In genomic region chr2:179963626-179964025, GRCh38 we compare ENCODE assay signal across 15 cellular contexts. TPM values are rescaled to one million over a fixed set of nuclear protein-coding genes. Genes with fewer than 3 reads are reported as not detected.
DNase-seq lines count a peak whose midpoint lies in the region; TF ChIP-seq lines count a peak whose summit lies in the region.
"Had no signal": no experiment of that assay in that cellular context is flagged by ENCODE, and none has a peak within 500 bp of the region (broad histone marks: within the 10 kb centered on the region; RNA-seq: fewer than 3 reads in every experiment).

No MANE protein-coding gene starts in this region.

- no peaks in the 10 kb centered on the region for H3K9me3 Mint-ChIP-seq in activated T-helper 1 cell treated with anti-CD3 and anti-CD28 coated beads, Interleukin-12 subunit alpha, Interleukin-12 subunit beta, Interleukin-2, Interleukin-4 antibody, amounts not matched to agents 30 ng/mL and 10 ng/mL and 1 ng/mL, durations not matched to agents 14 hours and 24 hours and 36 hours
- H3K9me3 Mint-ChIP-seq: brain; CD4-positive, CD25-positive, alpha-beta regulatory T cell; naive B cell had no signal

- no peak overlapping the region for H3K4me3 ChIP-seq in fibroblast of pulmonary artery (replicated peaks; ENCODE audit: low read depth, low read length)

- peak overlapping the region; percentile 10 for H3K27ac Mint-ChIP-seq in activated T-helper 1 cell treated with anti-CD3 and anti-CD28 coated beads, Interleukin-12 subunit alpha, Interleukin-12 subunit beta, Interleukin-2, Interleukin-4 antibody, amounts not matched to agents 30 ng/mL and 10 ng/mL and 1 ng/mL, durations not matched to agents 14 hours and 24 hours and 36 hours
- H3K27ac Mint-ChIP-seq: CD4-positive, CD25-positive, alpha-beta regulatory T cell; naive B cell had no signal

- intact Hi-C loops in activated T-helper 1 cell treated with anti-CD3 and anti-CD28 coated beads, Interleukin-12 subunit alpha, Interleukin-12 subunit beta, Interleukin-2, Interleukin-4 antibody, amounts not matched to agents 30 ng/mL and 10 ng/mL and 1 ng/mL, durations not matched to agents 14 hours and 24 hours and 36 hours (cut with micrococcal nuclease): loop anchor here (5.0 kb wide), 1 partner anchor 44 kb away; the partner anchor contains the start of gene CWC22

- peaks cover 5% of the 10 kb centered on the region for H3K4me1 Mint-ChIP-seq in activated T-helper 1 cell treated with anti-CD3 and anti-CD28 coated beads, Interleukin-12 subunit alpha, Interleukin-12 subunit beta, Interleukin-2, Interleukin-4 antibody, amounts not matched to agents 30 ng/mL and 10 ng/mL and 1 ng/mL, durations not matched to agents 14 hours and 24 hours and 36 hours (ENCODE audit: low read depth)
- H3K4me1 Mint-ChIP-seq: brain, naive B cell had no signal

- no peaks in the 10 kb centered on the region for H3K27me3 Mint-ChIP-seq in activated T-helper 1 cell treated with anti-CD3 and anti-CD28 coated beads, Interleukin-12 subunit alpha, Interleukin-12 subunit beta, Interleukin-2, Interleukin-4 antibody, amounts not matched to agents 30 ng/mL and 10 ng/mL and 1 ng/mL, durations not matched to agents 14 hours and 24 hours and 36 hours (ENCODE audit: insufficient read depth)
- H3K27me3 Mint-ChIP-seq: brain; CD4-positive, CD25-positive, alpha-beta regulatory T cell; naive B cell had no signal

- TF ChIP-seq CTCF in fibroblast of pulmonary artery (IDR thresholded peaks at IDR 0.05; ENCODE audit: low read length, missing control alignments): no peak

- DNase-seq in A172 (ENCODE audit: low spot score): peak; percentile 21
- peak; percentile 66 for DNase-seq in ELR (ENCODE audit: low read depth)
- DNase-seq in activated T-helper 1 cell treated with anti-CD3 and anti-CD28 coated beads, Interleukin-12 subunit alpha, Interleukin-12 subunit beta, Interleukin-2, Interleukin-4 antibody, amounts not matched to agents 30 ng/mL and 10 ng/mL and 1 ng/mL, durations not matched to agents 14 hours and 24 hours and 36 hours (ENCODE audit: low spot score): no peak
- peak; percentile 73 for DNase-seq in fibroblast of pulmonary artery (ENCODE audit: low read depth)
- DNase-seq in central memory CD4-positive, alpha-beta T cell: no peak
- DNase-seq in ecto neural progenitor cell (ENCODE audit: low spot score): no peak
- DNase-seq in NCI-H526 treated with DMSO at 0.1 percent for 48 hours (lab: John Stamatoyannopoulos, UW): no peak
- no peak for DNase-seq in pons (ENCODE audit: low spot score)
- DNase-seq: activated CD8-positive, alpha-beta memory T cell treated with anti-CD3 and anti-CD28 coated beads for 24 hours; CD4-positive, CD25-positive, alpha-beta regulatory T cell; naive B cell; NCI-H1930; small intestine; T-helper 2 cell had no signal

- no peak overlapping the region for H3K4me3 Mint-ChIP-seq in activated T-helper 1 cell treated with anti-CD3 and anti-CD28 coated beads, Interleukin-12 subunit alpha, Interleukin-12 subunit beta, Interleukin-2, Interleukin-4 antibody, amounts not matched to agents 30 ng/mL and 10 ng/mL and 1 ng/mL, durations not matched to agents 14 hours and 24 hours and 36 hours
- H3K4me3 Mint-ChIP-seq: brain; CD4-positive, CD25-positive, alpha-beta regulatory T cell; naive B cell had no signal

- peaks cover 32% of the 10 kb centered on the region for H3K36me3 Mint-ChIP-seq in activated T-helper 1 cell treated with anti-CD3 and anti-CD28 coated beads, Interleukin-12 subunit alpha, Interleukin-12 subunit beta, Interleukin-2, Interleukin-4 antibody, amounts not matched to agents 30 ng/mL and 10 ng/mL and 1 ng/mL, durations not matched to agents 14 hours and 24 hours and 36 hours (ENCODE audit: low read depth)

RNA-seq across cellular contexts. Expression of gene CWC22, which starts 43.5 kb away (rescaled TPM):
- total RNA-seq in A172 (2014; rRNA removed; shearing (Covaris generic)): 24.3 and 28.0 TPM in 2 replicates
- 29.6 and 30.9 TPM in 2 replicates for total RNA-seq in activated T-helper 1 cell treated with anti-CD3 and anti-CD28 coated beads, Interleukin-12 subunit alpha, Interleukin-12 subunit beta, Interleukin-2, Interleukin-4 antibody, amounts not matched to agents 30 ng/mL and 10 ng/mL and 1 ng/mL, durations not matched to agents 14 hours and 24 hours and 36 hours

Comparison
In these comparisons a context has a peak if more than half of its experiments do, and no peak if none do; other contexts are left out.
1. DNase-seq: peak in A172 (single experiment), ELR (single experiment) and fibroblast of pulmonary artery (single experiment); none in activated T-helper 1 cell treated with anti-CD3 and anti-CD28 coated beads, Interleukin-12 subunit alpha, Interleukin-12 subunit beta, Interleukin-2, Interleukin-4 antibody, amounts not matched to agents 30 ng/mL and 10 ng/mL and 1 ng/mL, durations not matched to agents 14 hours and 24 hours and 36 hours (single experiment), central memory CD4-positive, alpha-beta T cell (single experiment), ecto neural progenitor cell (single experiment), NCI-H526 treated with DMSO at 0.1 percent for 48 hours (single experiment) and pons (single experiment).